In the genomic region with DNA sequence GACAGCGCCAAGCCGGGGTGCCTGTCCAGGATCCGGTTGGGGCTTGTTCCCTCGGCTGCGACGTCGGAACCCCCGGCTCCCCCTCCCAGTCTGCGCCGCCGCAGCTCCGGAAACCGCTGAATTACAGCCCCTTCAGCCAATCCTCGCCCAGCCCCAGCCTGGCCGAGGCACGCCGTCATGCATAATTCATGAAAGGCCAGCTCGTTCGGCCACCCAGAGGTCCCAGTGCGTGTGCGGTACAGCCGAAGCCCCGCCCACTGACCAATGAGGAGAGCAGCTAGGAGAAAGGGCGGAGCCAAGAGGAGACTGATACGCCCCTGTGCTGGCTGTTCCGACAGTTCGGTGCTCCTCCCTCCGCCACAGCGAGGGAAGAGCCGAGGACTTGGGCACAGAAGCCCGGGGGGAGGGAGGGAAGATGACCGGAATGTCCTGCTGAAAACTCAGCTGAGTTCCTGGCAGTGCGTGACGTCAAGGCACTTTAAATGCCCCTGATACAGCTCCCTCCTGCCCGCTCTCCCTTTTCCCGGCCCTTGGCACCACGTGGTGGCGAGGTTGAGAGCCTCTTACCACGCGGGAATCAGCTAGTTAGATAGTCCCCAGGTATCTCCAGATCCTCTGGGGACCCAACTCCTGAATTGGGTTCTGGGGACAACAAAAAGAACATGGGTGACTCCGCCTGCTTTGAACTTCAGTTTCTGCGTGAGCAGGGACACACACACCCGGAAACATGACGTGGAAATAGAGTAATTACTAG, we compare ENCODE assay signal across 8 cellular contexts. TPM values are rescaled to one million over a fixed set of nuclear protein-coding genes. Genes with fewer than 3 reads are reported as not detected.
A peak's percentile ranks its signal among the peaks of the same experiment; 100 is the strongest.
DNase-seq lines count a peak whose midpoint lies in the region; ATAC-seq lines count a peak whose summit lies in the region.

A gene (minus strand): TSS at position 62 of the 754 bp plus-strand sequence. CDS start 39,926 bp downstream, outside the sequence.

- H3K4me1 Mint-ChIP-seq in effector memory CD8-positive, alpha-beta T cell (ENCODE audit: low read depth in 2 of 2) = peaks cover 31 to 45% of the 10 kb centered on the region in 2 donors

- peak within 1 kb of the TSS; percentile 96 to 99 for H3K4me3 Mint-ChIP-seq in effector memory CD8-positive, alpha-beta T cell

- ATAC-seq in GM21360 (IDR thresholded peaks at IDR 0.05; ENCODE audit: unreplicated experiment) = peak; percentile 78
- peak; percentile 81 for ATAC-seq in effector memory CD8-positive, alpha-beta T cell (replicated peaks)

- peak within 1 kb of the TSS; percentile 100 for H3K27ac Mint-ChIP-seq in effector memory CD8-positive, alpha-beta T cell

- no peaks in the 10 kb centered on the region for H3K9me3 Mint-ChIP-seq in effector memory CD8-positive, alpha-beta T cell

- no peaks in the 10 kb centered on the region for H3K27me3 Mint-ChIP-seq in effector memory CD8-positive, alpha-beta T cell

- DNase-seq in COLO668 (lab: John Stamatoyannopoulos, UW; ENCODE audit: unreplicated experiment) = peak; percentile 98
- DNase-seq in HT1080 (ENCODE audit: low read depth) = peak; percentile 100
- DNase-seq in NOMO-1 treated with DMSO at 0.1 percent for 48 hours (lab: John Stamatoyannopoulos, UW; ENCODE audit: unreplicated experiment) = peak; percentile 100
- peak; percentile 100 for DNase-seq in activated CD8-positive, alpha-beta memory T cell treated with anti-CD3 and anti-CD28 coated beads for 48 hours (ENCODE audit: low read depth in 2 of 3, low spot score in 2 of 3)
- DNase-seq in effector memory CD8-positive, alpha-beta T cell = peak; percentile 100
- DNase-seq in medulla oblongata (ENCODE audit: extremely low spot score) = peak; percentile 100
- DNase-seq in stimulated activated CD8-positive, alpha-beta memory T cell treated with anti-CD3 and anti-CD28 coated beads, Interleukin-12 subunit alpha, Interleukin-12 subunit beta, amount 100 ng/mL, for 1 hour (ENCODE audit: low read depth) = peak; percentile 100

- H3K36me3 Mint-ChIP-seq in effector memory CD8-positive, alpha-beta T cell (ENCODE audit: insufficient read depth) = peaks cover 33% of the 10 kb centered on the region

RNA-seq across cellular contexts. Expression of the gene that starts here (rescaled TPM):
- 32.9 and 42.2 TPM in 2 replicates for total RNA-seq in HT1080 (2014; rRNA removed; shearing (Covaris generic))
- 36.0 and 41.8 TPM in 2 replicates for polyA plus RNA-seq in HT1080 (2015; cell fraction: cytosol; rRNA removed)
- 80.7 and 86.7 TPM in 2 replicates for polyA plus RNA-seq in HT1080 (2015; cell fraction: nucleus; rRNA removed)

Comparison
In these comparisons a context has a peak if more than half of its experiments do, and no peak if none do; other contexts are left out.
1. Peak in every context shown above with its lines: DNase-seq and ATAC-seq.